In genomic region chr6:89310929-89311328, GRCh38 we compare ENCODE assay signal across 12 cellular contexts. TPM values are rescaled to one million over a fixed set of nuclear protein-coding genes. Genes with fewer than 3 reads are reported as not detected.
DNase-seq lines count a peak whose midpoint lies in the region; ATAC-seq and TF ChIP-seq lines count a peak whose summit lies in the region.
"Had no signal": no experiment of that assay in that cellular context is flagged by ENCODE, and none has a peak within 500 bp of the region (broad histone marks: within the 10 kb centered on the region; RNA-seq: fewer than 3 reads in every experiment).

No MANE protein-coding gene starts in this region.

- no peak overlapping the region for H3K27ac Mint-ChIP-seq in activated CD4-positive, alpha-beta memory T cell treated with anti-CD3 and anti-CD28 coated beads, Interleukin-2, amount 10 ng/mL, durations not matched to agents 7 days and 5 days

- peaks cover 6% of the 10 kb centered on the region for H3K4me1 ChIP-seq in RWPE2 (ENCODE audit: insufficient read depth, poor library complexity, severe bottlenecking)

- peak; percentile 14 for DNase-seq in GM04504 (ENCODE audit: low read depth)
- no peak for DNase-seq in RWPE2 (ENCODE audit: low spot score)
- peak; percentile 7 for DNase-seq in fibroblast of the aortic adventitia (ENCODE audit: low read depth)
- peak; percentile 20 for DNase-seq in pons (ENCODE audit: low spot score)
- no peak for DNase-seq in activated CD4-positive, alpha-beta memory T cell treated with anti-CD3 and anti-CD28 coated beads, Interleukin-2, amount 10 ng/mL, durations not matched to agents 7 days and 5 days
- DNase-seq in SIG-M5 treated with dmso at 0.1 percent for 504 hours (lab: John Stamatoyannopoulos, UW; ENCODE audit: unreplicated experiment) = no peak
- DNase-seq: activated CD8-positive, alpha-beta memory T cell treated with anti-CD3 and anti-CD28 coated beads, Interleukin-2, amount 50 U/mL, for 48 hours; CD4-positive, CD25-positive, alpha-beta regulatory T cell had no signal

- no peaks in the 10 kb centered on the region for H3K36me3 Mint-ChIP-seq in activated CD4-positive, alpha-beta memory T cell treated with anti-CD3 and anti-CD28 coated beads, Interleukin-2, amount 10 ng/mL, durations not matched to agents 7 days and 5 days (ENCODE audit: low read depth)

- peak; percentile 58; the same call in 2 of the 3 replicates for ATAC-seq in RWPE2 (ENCODE audit: low read depth)
- no peak for ATAC-seq in HG02885 (IDR thresholded peaks at IDR 0.05; ENCODE audit: poor library complexity, unreplicated experiment)
- ATAC-seq in HG02973 (IDR thresholded peaks at IDR 0.05; ENCODE audit: unreplicated experiment) = no peak

- H3K9me3 Mint-ChIP-seq in activated CD4-positive, alpha-beta memory T cell treated with anti-CD3 and anti-CD28 coated beads, Interleukin-2, amount 10 ng/mL, durations not matched to agents 7 days and 5 days = no peaks in the 10 kb centered on the region
- H3K9me3 Mint-ChIP-seq: CD4-positive, CD25-positive, alpha-beta regulatory T cell had no signal

- H3K4me3 Mint-ChIP-seq in activated CD4-positive, alpha-beta memory T cell treated with anti-CD3 and anti-CD28 coated beads, Interleukin-2, amount 10 ng/mL, durations not matched to agents 7 days and 5 days = no peak overlapping the region
- H3K4me3 Mint-ChIP-seq: CD4-positive, CD25-positive, alpha-beta regulatory T cell had no signal

- H3K4me1 Mint-ChIP-seq in activated CD4-positive, alpha-beta memory T cell treated with anti-CD3 and anti-CD28 coated beads, Interleukin-2, amount 10 ng/mL, durations not matched to agents 7 days and 5 days = no peaks in the 10 kb centered on the region
- H3K4me1 Mint-ChIP-seq: CD4-positive, CD25-positive, alpha-beta regulatory T cell had no signal

- CTCF ChIA-PET in activated CD4-positive, alpha-beta memory T cell treated with anti-CD3 and anti-CD28 coated beads, Interleukin-2, amount 10 ng/mL, durations not matched to agents 7 days and 5 days (lab: Charles Lee) = no interaction called here

- TF ChIP-seq CTCF in RWPE2 (IDR thresholded peaks at IDR 0.05; ENCODE audit: poor library complexity, severe bottlenecking) (no peak), fibroblast of the aortic adventitia (IDR thresholded peaks at IDR 0.05; ENCODE audit: insufficient read depth, low read length) (no peak)

- no peak overlapping the region for H3K27ac ChIP-seq in RWPE2 (ENCODE audit: poor library complexity, severe bottlenecking)
- H3K27ac ChIP-seq: neutrophil had no signal

- H3K9me3 ChIP-seq in RWPE2 (ENCODE audit: severe bottlenecking) = no peaks in the 10 kb centered on the region
- H3K9me3 ChIP-seq: ascending aorta, neutrophil had no signal

- H3K27me3 Mint-ChIP-seq in activated CD4-positive, alpha-beta memory T cell treated with anti-CD3 and anti-CD28 coated beads, Interleukin-2, amount 10 ng/mL, durations not matched to agents 7 days and 5 days = peaks cover 4% of the 10 kb centered on the region
- H3K27me3 Mint-ChIP-seq: CD4-positive, CD25-positive, alpha-beta regulatory T cell had no signal

- POLR2A ChIA-PET in activated CD4-positive, alpha-beta memory T cell treated with anti-CD3 and anti-CD28 coated beads, Interleukin-2, amount 10 ng/mL, durations not matched to agents 7 days and 5 days (lab: Charles Lee) = no interaction called here

- no peak overlapping the region for H3K4me3 ChIP-seq in RWPE2 (ENCODE audit: severe bottlenecking)
- H3K4me3 ChIP-seq in fibroblast of the aortic adventitia (ENCODE audit: low read depth, low read length) = no peak overlapping the region
- H3K4me3 ChIP-seq: ascending aorta had no signal

- H3K27me3 ChIP-seq in RWPE2 (ENCODE audit: insufficient read depth, poor library complexity, severe bottlenecking) = peaks cover 14% of the 10 kb centered on the region
- H3K27me3 ChIP-seq: ascending aorta, neutrophil had no signal

- H3K36me3 ChIP-seq in RWPE2 (ENCODE audit: low read depth) = no peaks in the 10 kb centered on the region
- H3K36me3 ChIP-seq: neutrophil had no signal

RNA-seq across cellular contexts. Expression of gene GABRR2, which starts 4.2 kb away (rescaled TPM):
- 0.09 TPM in 1 of 2 replicates, not detected in the other for total RNA-seq in fibroblast of the aortic adventitia (ENCODE audit: low replicate concordance)
- under 1 TPM; 0.70 to 0.78 TPM for total RNA-seq in activated CD4-positive, alpha-beta memory T cell treated with anti-CD3 and anti-CD28 coated beads, Interleukin-2, amount 10 ng/mL, durations not matched to agents 7 days and 5 days

RNA-seq across cellular contexts. Expression of gene UBE2J1, which starts 41.6 kb away (rescaled TPM):
- 23.1 and 50.9 TPM in 2 replicates for total RNA-seq in fibroblast of the aortic adventitia (ENCODE audit: low replicate concordance)
- total RNA-seq in activated CD4-positive, alpha-beta memory T cell treated with anti-CD3 and anti-CD28 coated beads, Interleukin-2, amount 10 ng/mL, durations not matched to agents 7 days and 5 days = 10 to 100 TPM; 36.9 to 37.2 TPM

Comparison
In these comparisons a context has a peak if more than half of its experiments do, and no peak if none do; other contexts are left out.
1. DNase-seq: peak in GM04504 (single experiment), fibroblast of the aortic adventitia (single experiment) and pons (single experiment); none in RWPE2 (single experiment), activated CD4-positive, alpha-beta memory T cell treated with anti-CD3 and anti-CD28 coated beads, Interleukin-2, amount 10 ng/mL, durations not matched to agents 7 days and 5 days (single experiment) and SIG-M5 treated with dmso at 0.1 percent for 504 hours (single experiment).